ENCODE assay signal across 9 cellular contexts in the genomic region with DNA sequence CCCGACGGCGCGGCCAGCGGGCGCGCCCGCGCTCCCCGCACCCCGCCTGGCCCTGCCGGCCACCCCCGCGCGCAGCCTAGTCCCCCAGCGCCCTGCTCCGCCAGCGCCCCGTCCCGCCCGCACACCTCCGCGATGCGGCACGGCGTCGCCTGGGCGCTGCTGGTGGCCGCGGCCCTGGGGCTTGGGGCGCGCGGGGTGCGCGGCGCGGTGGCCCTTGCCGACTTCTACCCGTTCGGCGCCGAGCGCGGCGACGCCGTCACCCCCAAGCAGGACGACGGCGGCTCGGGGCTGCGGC. TPM values are rescaled to one million over a fixed set of nuclear protein-coding genes. Genes with fewer than 3 reads are reported as not detected.
DNase-seq lines count a peak whose midpoint lies in the region; ATAC-seq, FAIRE-seq and TF ChIP-seq lines count a peak whose summit lies in the region.
"Had no signal": no experiment of that assay in that cellular context is flagged by ENCODE, and none has a peak within 500 bp of the region (broad histone marks: within the 10 kb centered on the region; RNA-seq: fewer than 3 reads in every experiment).

No MANE protein-coding gene starts in this region.

- no peaks in the 10 kb centered on the region for H3K79me2 ChIP-seq in astrocyte (ENCODE audit: insufficient read depth, low read length)

- peak overlapping the region; percentile 91 for H3K4me2 ChIP-seq in astrocyte (ENCODE audit: low read length)

- no peak overlapping the region for H3K4me3 Mint-ChIP-seq in activated T-cell treated with anti-CD3 and anti-CD28 coated beads, Interleukin-2, amount 50 U/mL, for 4 hours
- H3K4me3 Mint-ChIP-seq in activated T-cell treated with anti-CD3 and anti-CD28 coated beads, Interleukin-2, amount 50 U/mL, for 24 hours: no peak overlapping the region
- H3K4me3 Mint-ChIP-seq in astrocyte (ENCODE audit: unreplicated experiment): no peak overlapping the region

- peaks cover 18% of the 10 kb centered on the region for H4K20me1 ChIP-seq in astrocyte (ENCODE audit: insufficient read depth, low read length)

- H3K27me3 ChIP-seq in astrocyte (ENCODE audit: insufficient read depth, low read length) (no peaks in the 10 kb centered on the region), lower lobe of right lung (ENCODE audit: low read depth) (peaks cover 4% of the 10 kb centered on the region), tibial nerve (no peaks in the 10 kb centered on the region)

- H3K4me3 ChIP-seq in astrocyte (ENCODE audit: insufficient read depth, low read depth, low read length): peak overlapping the region; percentile 59
- peak overlapping the region; percentile 72 for H3K4me3 ChIP-seq in lower lobe of right lung
- H3K4me3 ChIP-seq in tibial nerve: peak overlapping the region in 3 of 4 donors; percentile 36 to 76 (median 63)

- ATAC-seq in activated T-cell treated with anti-CD3 and anti-CD28 coated beads, Interleukin-2, amount 50 U/mL, for 4 hours: peak; percentile 44 to 58
- ATAC-seq in lower lobe of right lung: no peak
- ATAC-seq in GM21825 (IDR thresholded peaks at IDR 0.05; ENCODE audit: unreplicated experiment): no peak

- no peak overlapping the region for H3K27ac Mint-ChIP-seq in activated T-cell treated with anti-CD3 and anti-CD28 coated beads, Interleukin-2, amount 50 U/mL, for 24 hours
- no peak overlapping the region for H3K27ac Mint-ChIP-seq in astrocyte (ENCODE audit: unreplicated experiment)

- WGBS in tibial nerve, 2 donors: 0 to 2% methylated on average over 2 to 40 of the region's 52 CpGs

- intact Hi-C loops in lower lobe of right lung (cut with DNase I): no loop called here

- no peaks in the 10 kb centered on the region for H3K36me3 ChIP-seq in astrocyte (ENCODE audit: insufficient read depth, low read length)
- H3K36me3 ChIP-seq in lower lobe of right lung: peaks cover 10% of the 10 kb centered on the region
- peaks cover 0 to 37% (median 0%) of the 10 kb centered on the region in 3 donors for H3K36me3 ChIP-seq in tibial nerve

- TF ChIP-seq EP300 in tibial nerve (IDR thresholded peaks at IDR 0.05): no peak

- TF ChIP-seq POLR2A in tibial nerve (IDR thresholded peaks at IDR 0.05): no peak

- TF ChIP-seq CTCF in astrocyte (IDR thresholded peaks at IDR 0.05; ENCODE audit: insufficient read depth, low read depth, low read length) (no peak), lower lobe of right lung (IDR thresholded peaks at IDR 0.05) (no peak), tibial nerve (IDR thresholded peaks at IDR 0.05) (no peak)

- H3K4me1 ChIP-seq in astrocyte (ENCODE audit: insufficient read depth, low read length) (peaks cover 8% of the 10 kb centered on the region), lower lobe of right lung (peaks cover 71% of the 10 kb centered on the region), tibial nerve (peaks cover 0 to 73% (median 29%) of the 10 kb centered on the region in 4 donors)

- peak overlapping the region; percentile 31 for H3K9ac ChIP-seq in astrocyte (ENCODE audit: low read length)

- H3K4me1 Mint-ChIP-seq in activated T-cell treated with anti-CD3 and anti-CD28 coated beads, Interleukin-2, amount 50 U/mL, for 4 hours (ENCODE audit: low read depth): peaks cover 12% of the 10 kb centered on the region
- H3K4me1 Mint-ChIP-seq in activated T-cell treated with anti-CD3 and anti-CD28 coated beads, Interleukin-2, amount 50 U/mL, for 24 hours (ENCODE audit: low read depth): peaks cover 18% of the 10 kb centered on the region
- no peaks in the 10 kb centered on the region for H3K4me1 Mint-ChIP-seq in astrocyte (ENCODE audit: low read depth, unreplicated experiment)

- H3K27me3 Mint-ChIP-seq in activated T-cell treated with anti-CD3 and anti-CD28 coated beads, Interleukin-2, amount 50 U/mL, for 4 hours (ENCODE audit: low read depth): peaks cover 29% of the 10 kb centered on the region
- peaks cover 28% of the 10 kb centered on the region for H3K27me3 Mint-ChIP-seq in activated T-cell treated with anti-CD3 and anti-CD28 coated beads, Interleukin-2, amount 50 U/mL, for 24 hours
- peaks cover 50% of the 10 kb centered on the region for H3K27me3 Mint-ChIP-seq in astrocyte (ENCODE audit: low read depth, unreplicated experiment)

- H3K36me3 Mint-ChIP-seq in activated T-cell treated with anti-CD3 and anti-CD28 coated beads, Interleukin-2, amount 50 U/mL, for 4 hours (ENCODE audit: insufficient read depth): peaks cover 3% of the 10 kb centered on the region
- H3K36me3 Mint-ChIP-seq in activated T-cell treated with anti-CD3 and anti-CD28 coated beads, Interleukin-2, amount 50 U/mL, for 24 hours (ENCODE audit: low read depth): peaks cover 4% of the 10 kb centered on the region
- H3K36me3 Mint-ChIP-seq in astrocyte (ENCODE audit: low read depth, unreplicated experiment): no peaks in the 10 kb centered on the region

- H2AFZ ChIP-seq in astrocyte (ENCODE audit: low read depth, low read length): peak overlapping the region; percentile 47

- no peak overlapping the region for H3K27ac ChIP-seq in astrocyte (ENCODE audit: low read depth, low read length)
- H3K27ac ChIP-seq in lower lobe of right lung: peak overlapping the region; percentile 81
- peak overlapping the region in 3 of 4 donors; percentile 61 to 94 (median 65) for H3K27ac ChIP-seq in tibial nerve

- H3K9me3 ChIP-seq in astrocyte (ENCODE audit: insufficient read depth, low read depth, low read length) (peaks cover 5% of the 10 kb centered on the region), lower lobe of right lung (peaks cover 2% of the 10 kb centered on the region), tibial nerve (peaks cover 0 to 8% (median under 1%) of the 10 kb centered on the region in 4 donors)

- peaks cover 5% of the 10 kb centered on the region for H3K9me3 Mint-ChIP-seq in activated T-cell treated with anti-CD3 and anti-CD28 coated beads, Interleukin-2, amount 50 U/mL, for 4 hours
- H3K9me3 Mint-ChIP-seq in activated T-cell treated with anti-CD3 and anti-CD28 coated beads, Interleukin-2, amount 50 U/mL, for 24 hours: peaks cover 6% of the 10 kb centered on the region
- H3K9me3 Mint-ChIP-seq in astrocyte (ENCODE audit: unreplicated experiment): peaks cover 18% of the 10 kb centered on the region

- no peak for DNase-seq in activated T-cell treated with anti-CD3 and anti-CD28 coated beads, Interleukin-2, amount 50 U/mL, for 4 hours
- DNase-seq in activated T-cell treated with anti-CD3 and anti-CD28 coated beads, Interleukin-2, amount 50 U/mL, for 24 hours: no peak
- DNase-seq in astrocyte (ENCODE audit: low read depth): no peak
- DNase-seq in lower lobe of right lung: no peak
- DNase-seq in tibial nerve (ENCODE audit: low spot score in 2 of 2): no peak
- DNase-seq in RKO (ENCODE audit: low spot score): no peak
- no peak for DNase-seq in activated effector memory CD4-positive, alpha-beta T cell treated with Interleukin-2 at 50 U/mL for 16 hours
- DNase-seq: DND-41 had no signal

- FAIRE-seq in astrocyte (lab: Jason Lieb, UNC): no peak

RNA-seq across cellular contexts. Expression of a gene that starts 0.2 kb away (rescaled TPM):
- 1 to 10 TPM in 2 of 3 donors, under 1 TPM in 1; 0.53 to 2.1 (median 1.3) TPM for total RNA-seq in activated T-cell treated with anti-CD3 and anti-CD28 coated beads, Interleukin-2, amount 50 U/mL, for 4 hours
- total RNA-seq in astrocyte (0.23 and 0.48 TPM in 2 replicates), lower lobe of right lung (36.2 TPM), tibial nerve (100 to 1,000 TPM; 116 to 226 (median 141) TPM)

Comparison
In these comparisons a context has a peak if more than half of its experiments do, and no peak if none do; other contexts are left out.
1. ATAC-seq: peak in activated T-cell treated with anti-CD3 and anti-CD28 coated beads, Interleukin-2, amount 50 U/mL, for 4 hours (2 of 2); none in lower lobe of right lung (0 of 2) and GM21825 (single experiment).
2. RNA of a gene that starts 0.2 kb away (total RNA-seq): 116 to 226 TPM in tibial nerve and 36.2 TPM in lower lobe of right lung (single experiment); 0.53 to 2.1 TPM in activated T-cell treated with anti-CD3 and anti-CD28 coated beads, Interleukin-2, amount 50 U/mL, for 4 hours and 0.23 to 0.48 TPM in astrocyte; every median in the first group is over 10 times any median in the second.
3. Peak in every context shown above with its lines, with median percentiles within 50 percentile points of each other: H3K4me3 ChIP-seq.